1 cellular context compared by ENCODE assay signal in the genomic region with DNA sequence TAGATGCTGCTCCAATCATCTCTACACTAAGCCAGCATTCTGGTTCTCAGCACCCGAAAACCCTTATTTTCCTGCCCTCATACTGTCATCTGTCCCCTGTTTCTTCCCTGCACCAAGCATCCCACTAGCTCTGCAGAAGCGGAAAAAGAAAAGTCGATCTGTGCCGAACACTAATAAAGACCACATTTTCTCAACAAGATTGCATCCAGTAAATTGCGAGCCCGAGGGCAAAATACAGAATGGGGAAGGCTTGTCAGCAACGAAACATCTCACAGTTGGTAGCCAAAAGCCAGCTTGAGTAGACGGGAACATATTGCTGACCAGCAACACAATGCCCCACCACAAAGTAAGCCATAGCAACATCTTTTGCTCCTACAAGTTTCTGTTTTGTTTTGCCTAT.
TF ChIP-seq lines count a peak whose summit lies in the region.

No MANE protein-coding gene starts in this region.

TF ChIP-seq in H1, 55 proteins besides CTCF, POLR2A, EP300 and RAD21:
- TF ChIP-seq, protein P1, sequence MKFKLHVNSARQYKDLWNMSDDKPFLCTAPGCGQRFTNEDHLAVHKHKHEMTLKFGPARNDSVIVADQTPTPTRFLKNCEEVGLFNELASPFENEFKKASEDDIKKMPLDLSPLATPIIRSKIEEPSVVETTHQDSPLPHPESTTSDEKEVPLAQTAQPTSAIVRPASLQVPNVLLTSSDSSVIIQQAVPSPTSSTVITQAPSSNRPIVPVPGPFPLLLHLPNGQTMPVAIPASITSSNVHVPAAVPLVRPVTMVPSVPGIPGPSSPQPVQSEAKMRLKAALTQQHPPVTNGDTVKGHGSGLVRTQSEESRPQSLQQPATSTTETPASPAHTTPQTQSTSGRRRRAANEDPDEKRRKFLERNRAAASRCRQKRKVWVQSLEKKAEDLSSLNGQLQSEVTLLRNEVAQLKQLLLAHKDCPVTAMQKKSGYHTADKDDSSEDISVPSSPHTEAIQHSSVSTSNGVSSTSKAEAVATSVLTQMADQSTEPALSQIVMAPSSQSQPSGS (IDR thresholded peaks at IDR 0.05; ENCODE audit: low read length): no peak
- TF ChIP-seq KDM4A (IDR thresholded peaks at IDR 0.05; ENCODE audit: low read depth, low read length, severe bottlenecking) (no peak), RFX5 (IDR thresholded peaks at IDR 0.05; ENCODE audit: borderline replicate concordance, low read depth, low read length) (no peak), SIN3A (conservative IDR thresholded peaks at IDR 0.05 in 1 of 2, IDR thresholded peaks at IDR 0.05 in 1 of 2; ENCODE audit: low read depth in 1 of 2, low read length in 2 of 2) (no peak), SAP30 (IDR thresholded peaks at IDR 0.05; ENCODE audit: insufficient read depth, insufficient replicate concordance, low read length) (no peak), SIX5 (IDR thresholded peaks at IDR 0.05; ENCODE audit: low read depth, low read length) (no peak), PHF8 (conservative IDR thresholded peaks at IDR 0.05; ENCODE audit: low read depth, low read length) (no peak), RXRA (IDR thresholded peaks at IDR 0.05; ENCODE audit: insufficient read depth, low read depth, low read length) (no peak), SP4 (IDR thresholded peaks at IDR 0.05; ENCODE audit: low read length) (no peak), NRF1 (IDR thresholded peaks at IDR 0.05; ENCODE audit: low read depth, low read length) (no peak), BACH1 (IDR thresholded peaks at IDR 0.05; ENCODE audit: low read length) (no peak), HDAC2 (IDR thresholded peaks at IDR 0.05; ENCODE audit: borderline replicate concordance in 1 of 2, low read depth in 2 of 2, low read length in 2 of 2) (no peak), TAF1 (IDR thresholded peaks at IDR 0.05; ENCODE audit: low read depth, low read length) (no peak), BCL11A (IDR thresholded peaks at IDR 0.05; ENCODE audit: low read depth in 2 of 2, low read length in 2 of 2) (no peak), CBX8 (IDR thresholded peaks at IDR 0.05; ENCODE audit: borderline replicate concordance, low read depth, low read length) (no peak), SRF (IDR thresholded peaks at IDR 0.05; ENCODE audit: low read depth, low read length) (no peak)
- TF ChIP-seq, protein P2, sequence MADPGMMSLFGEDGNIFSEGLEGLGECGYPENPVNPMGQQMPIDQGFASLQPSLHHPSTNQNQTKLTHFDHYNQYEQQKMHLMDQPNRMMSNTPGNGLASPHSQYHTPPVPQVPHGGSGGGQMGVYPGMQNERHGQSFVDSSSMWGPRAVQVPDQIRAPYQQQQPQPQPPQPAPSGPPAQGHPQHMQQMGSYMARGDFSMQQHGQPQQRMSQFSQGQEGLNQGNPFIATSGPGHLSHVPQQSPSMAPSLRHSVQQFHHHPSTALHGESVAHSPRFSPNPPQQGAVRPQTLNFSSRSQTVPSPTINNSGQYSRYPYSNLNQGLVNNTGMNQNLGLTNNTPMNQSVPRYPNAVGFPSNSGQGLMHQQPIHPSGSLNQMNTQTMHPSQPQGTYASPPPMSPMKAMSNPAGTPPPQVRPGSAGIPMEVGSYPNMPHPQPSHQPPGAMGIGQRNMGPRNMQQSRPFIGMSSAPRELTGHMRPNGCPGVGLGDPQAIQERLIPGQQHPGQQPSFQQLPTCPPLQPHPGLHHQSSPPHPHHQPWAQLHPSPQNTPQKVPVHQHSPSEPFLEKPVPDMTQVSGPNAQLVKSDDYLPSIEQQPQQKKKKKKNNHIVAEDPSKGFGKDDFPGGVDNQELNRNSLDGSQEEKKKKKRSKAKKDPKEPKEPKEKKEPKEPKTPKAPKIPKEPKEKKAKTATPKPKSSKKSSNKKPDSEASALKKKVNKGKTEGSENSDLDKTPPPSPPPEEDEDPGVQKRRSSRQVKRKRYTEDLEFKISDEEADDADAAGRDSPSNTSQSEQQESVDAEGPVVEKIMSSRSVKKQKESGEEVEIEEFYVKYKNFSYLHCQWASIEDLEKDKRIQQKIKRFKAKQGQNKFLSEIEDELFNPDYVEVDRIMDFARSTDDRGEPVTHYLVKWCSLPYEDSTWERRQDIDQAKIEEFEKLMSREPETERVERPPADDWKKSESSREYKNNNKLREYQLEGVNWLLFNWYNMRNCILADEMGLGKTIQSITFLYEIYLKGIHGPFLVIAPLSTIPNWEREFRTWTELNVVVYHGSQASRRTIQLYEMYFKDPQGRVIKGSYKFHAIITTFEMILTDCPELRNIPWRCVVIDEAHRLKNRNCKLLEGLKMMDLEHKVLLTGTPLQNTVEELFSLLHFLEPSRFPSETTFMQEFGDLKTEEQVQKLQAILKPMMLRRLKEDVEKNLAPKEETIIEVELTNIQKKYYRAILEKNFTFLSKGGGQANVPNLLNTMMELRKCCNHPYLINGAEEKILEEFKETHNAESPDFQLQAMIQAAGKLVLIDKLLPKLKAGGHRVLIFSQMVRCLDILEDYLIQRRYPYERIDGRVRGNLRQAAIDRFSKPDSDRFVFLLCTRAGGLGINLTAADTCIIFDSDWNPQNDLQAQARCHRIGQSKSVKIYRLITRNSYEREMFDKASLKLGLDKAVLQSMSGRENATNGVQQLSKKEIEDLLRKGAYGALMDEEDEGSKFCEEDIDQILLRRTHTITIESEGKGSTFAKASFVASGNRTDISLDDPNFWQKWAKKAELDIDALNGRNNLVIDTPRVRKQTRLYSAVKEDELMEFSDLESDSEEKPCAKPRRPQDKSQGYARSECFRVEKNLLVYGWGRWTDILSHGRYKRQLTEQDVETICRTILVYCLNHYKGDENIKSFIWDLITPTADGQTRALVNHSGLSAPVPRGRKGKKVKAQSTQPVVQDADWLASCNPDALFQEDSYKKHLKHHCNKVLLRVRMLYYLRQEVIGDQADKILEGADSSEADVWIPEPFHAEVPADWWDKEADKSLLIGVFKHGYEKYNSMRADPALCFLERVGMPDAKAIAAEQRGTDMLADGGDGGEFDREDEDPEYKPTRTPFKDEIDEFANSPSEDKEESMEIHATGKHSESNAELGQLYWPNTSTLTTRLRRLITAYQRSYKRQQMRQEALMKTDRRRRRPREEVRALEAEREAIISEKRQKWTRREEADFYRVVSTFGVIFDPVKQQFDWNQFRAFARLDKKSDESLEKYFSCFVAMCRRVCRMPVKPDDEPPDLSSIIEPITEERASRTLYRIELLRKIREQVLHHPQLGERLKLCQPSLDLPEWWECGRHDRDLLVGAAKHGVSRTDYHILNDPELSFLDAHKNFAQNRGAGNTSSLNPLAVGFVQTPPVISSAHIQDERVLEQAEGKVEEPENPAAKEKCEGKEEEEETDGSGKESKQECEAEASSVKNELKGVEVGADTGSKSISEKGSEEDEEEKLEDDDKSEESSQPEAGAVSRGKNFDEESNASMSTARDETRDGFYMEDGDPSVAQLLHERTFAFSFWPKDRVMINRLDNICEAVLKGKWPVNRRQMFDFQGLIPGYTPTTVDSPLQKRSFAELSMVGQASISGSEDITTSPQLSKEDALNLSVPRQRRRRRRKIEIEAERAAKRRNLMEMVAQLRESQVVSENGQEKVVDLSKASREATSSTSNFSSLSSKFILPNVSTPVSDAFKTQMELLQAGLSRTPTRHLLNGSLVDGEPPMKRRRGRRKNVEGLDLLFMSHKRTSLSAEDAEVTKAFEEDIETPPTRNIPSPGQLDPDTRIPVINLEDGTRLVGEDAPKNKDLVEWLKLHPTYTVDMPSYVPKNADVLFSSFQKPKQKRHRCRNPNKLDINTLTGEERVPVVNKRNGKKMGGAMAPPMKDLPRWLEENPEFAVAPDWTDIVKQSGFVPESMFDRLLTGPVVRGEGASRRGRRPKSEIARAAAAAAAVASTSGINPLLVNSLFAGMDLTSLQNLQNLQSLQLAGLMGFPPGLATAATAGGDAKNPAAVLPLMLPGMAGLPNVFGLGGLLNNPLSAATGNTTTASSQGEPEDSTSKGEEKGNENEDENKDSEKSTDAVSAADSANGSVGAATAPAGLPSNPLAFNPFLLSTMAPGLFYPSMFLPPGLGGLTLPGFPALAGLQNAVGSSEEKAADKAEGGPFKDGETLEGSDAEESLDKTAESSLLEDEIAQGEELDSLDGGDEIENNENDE (IDR thresholded peaks at IDR 0.05; ENCODE audit: insufficient replicate concordance, low read length): no peak
- TF ChIP-seq, protein P3, sequence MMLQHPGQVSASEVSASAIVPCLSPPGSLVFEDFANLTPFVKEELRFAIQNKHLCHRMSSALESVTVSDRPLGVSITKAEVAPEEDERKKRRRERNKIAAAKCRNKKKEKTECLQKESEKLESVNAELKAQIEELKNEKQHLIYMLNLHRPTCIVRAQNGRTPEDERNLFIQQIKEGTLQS (IDR thresholded peaks at IDR 0.05; ENCODE audit: insufficient read depth, low read depth, low read length): no peak
TF ChIP-seq in H1: peak in this region for 0.
